In genomic region chr3:184459355-184459754, GRCh38 we compare ENCODE assay signal across 2 cellular contexts.
TF ChIP-seq lines count a peak whose summit lies in the region.

No MANE protein-coding gene starts in this region.

TF ChIP-seq in SK-N-SH, 30 proteins besides CTCF, POLR2A, EP300 and RAD21 (continued from another document):
- no peak for TF ChIP-seq IRF3 (IDR thresholded peaks at IDR 0.05; ENCODE audit: low read depth, low read length)
- TF ChIP-seq YY1 (IDR thresholded peaks at IDR 0.05; ENCODE audit: low read depth), result no peak
- TF ChIP-seq JUND (IDR thresholded peaks at IDR 0.05), result no peak; the same call in 1 of the 2 replicates
- no peak for TF ChIP-seq NRF1 (IDR thresholded peaks at IDR 0.05; ENCODE audit: low read depth, low read length)
- TF ChIP-seq MXI1 (IDR thresholded peaks at IDR 0.05; ENCODE audit: low read depth, low read length), result no peak
- no peak for TF ChIP-seq EZH2phosphoT487 (IDR thresholded peaks at IDR 0.05; ENCODE audit: borderline replicate concordance, low read depth)
- no peak for TF ChIP-seq ZBTB33 (IDR thresholded peaks at IDR 0.05; ENCODE audit: borderline replicate concordance, low read depth)
- peak; percentile 35; the same call in 1 of the 2 replicates for TF ChIP-seq RXRA (IDR thresholded peaks at IDR 0.05; ENCODE audit: borderline replicate concordance, low read depth)
- no peak for TF ChIP-seq RFX5 (IDR thresholded peaks at IDR 0.05; ENCODE audit: low read length)
- TF ChIP-seq USF2 (IDR thresholded peaks at IDR 0.05; ENCODE audit: borderline replicate concordance, low read depth, low read length), result no peak
- TF ChIP-seq TEAD4 (IDR thresholded peaks at IDR 0.05; ENCODE audit: borderline replicate concordance, insufficient read depth), result no peak
- no peak for TF ChIP-seq FOXJ3 (CRISPR knock-in tag; IDR thresholded peaks at IDR 0.05)
- TF ChIP-seq MAX (IDR thresholded peaks at IDR 0.05; ENCODE audit: low read depth), result 0 out of 2 replicates have a peak, but pooled peaks have one; percentile 44
- no peak for TF ChIP-seq REST (IDR thresholded peaks at IDR 0.05; ENCODE audit: low read depth, low read length)
- no peak for TF ChIP-seq SIN3A (IDR thresholded peaks at IDR 0.05; ENCODE audit: borderline replicate concordance, low read depth, low read length)
- TF ChIP-seq SMC3 (IDR thresholded peaks at IDR 0.05; ENCODE audit: low read depth, low read length), result no peak
- no peak for TF ChIP-seq FOXM1 (IDR thresholded peaks at IDR 0.05; ENCODE audit: low read depth)
- no peak for TF ChIP-seq PBX3 (IDR thresholded peaks at IDR 0.05)
- peak; percentile 72 for TF ChIP-seq TCF12 (IDR thresholded peaks at IDR 0.05)

TF ChIP-seq in SK-N-SH treated with all-trans-retinoic acid at 6 μM for 48 hours, 23 proteins besides CTCF, POLR2A, EP300 and RAD21 (continued from another document):
- TF ChIP-seq ZNF565 (CRISPR knock-in tag; conservative IDR thresholded peaks at IDR 0.05; ENCODE audit: low read depth) (no peak), ESRRG (CRISPR knock-in tag; IDR thresholded peaks at IDR 0.05) (no peak), PATZ1 (CRISPR knock-in tag; IDR thresholded peaks at IDR 0.05; ENCODE audit: borderline replicate concordance) (no peak), ARNTL (CRISPR knock-in tag; IDR thresholded peaks at IDR 0.05; ENCODE audit: borderline replicate concordance, low read depth) (no peak), TOX (CRISPR knock-in tag; IDR thresholded peaks at IDR 0.05; ENCODE audit: borderline replicate concordance) (no peak), GLIS3 (CRISPR knock-in tag; IDR thresholded peaks at IDR 0.05) (no peak), CREB5 (CRISPR knock-in tag; IDR thresholded peaks at IDR 0.05; ENCODE audit: low read depth) (no peak), OSR1 (CRISPR knock-in tag; IDR thresholded peaks at IDR 0.05) (no peak), ZFP3 (CRISPR knock-in tag; IDR thresholded peaks at IDR 0.05) (no peak), PPARA (CRISPR knock-in tag; IDR thresholded peaks at IDR 0.05; ENCODE audit: borderline replicate concordance) (no peak), RARB (CRISPR knock-in tag; IDR thresholded peaks at IDR 0.05) (no peak)
